In the genomic region with DNA sequence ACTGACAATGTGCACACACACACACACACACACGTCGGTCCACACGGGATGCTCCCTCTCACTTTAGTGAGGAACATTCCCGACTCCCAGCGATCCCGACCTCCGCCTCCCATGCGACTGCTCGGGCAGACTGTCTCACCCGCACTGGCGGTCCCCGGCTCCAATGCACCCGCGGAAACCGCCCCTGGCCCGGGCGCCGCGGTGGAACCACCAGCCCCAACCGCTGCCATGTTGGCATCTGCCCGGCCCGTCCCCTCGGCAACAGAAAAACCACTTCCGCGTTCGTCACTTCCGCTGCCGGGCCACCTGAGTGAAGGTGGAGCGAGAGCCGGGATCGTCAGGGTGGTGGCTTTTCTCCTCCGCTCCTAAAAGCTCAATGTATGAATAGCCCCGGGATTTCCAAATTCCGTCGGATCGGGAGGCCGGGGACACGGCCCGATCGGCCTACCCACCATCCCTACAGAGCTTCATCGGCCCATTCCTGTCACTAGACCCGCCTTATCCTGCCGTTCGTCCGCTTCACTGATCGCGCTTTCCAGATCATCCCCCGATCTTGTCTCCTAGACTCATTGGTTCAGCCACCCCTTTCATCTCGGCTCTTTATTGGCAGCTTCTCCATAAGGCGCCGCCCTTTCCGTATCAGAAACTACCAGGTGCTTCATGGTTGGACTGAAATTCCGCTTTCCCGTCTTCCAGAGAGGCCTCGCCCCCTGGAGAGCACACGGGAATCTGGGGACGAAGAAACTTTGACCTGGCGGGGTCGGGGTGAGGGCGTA, we compare ENCODE assay signal across 8 cellular contexts. TPM values are rescaled to one million over a fixed set of nuclear protein-coding genes. Genes with fewer than 3 reads are reported as not detected.
A peak's percentile ranks its signal among the peaks of the same experiment; 100 is the strongest.
DNase-seq lines count a peak whose midpoint lies in the region; ATAC-seq and TF ChIP-seq lines count a peak whose summit lies in the region.

A gene (minus strand): TSS at position 240 of the 776 bp plus-strand sequence. CDS start 10 bp downstream, at position 230.

- H3K4me1 Mint-ChIP-seq in activated CD4-positive, alpha-beta T cell treated with anti-CD3 and anti-CD28 coated beads, Interleukin-2, amount 10 ng/mL, durations not matched to agents 7 days and 5 days: peaks cover 50% of the 10 kb centered on the region

- no peaks in the 10 kb centered on the region for H3K9me3 Mint-ChIP-seq in activated CD4-positive, alpha-beta T cell treated with anti-CD3 and anti-CD28 coated beads, Interleukin-2, amount 10 ng/mL, durations not matched to agents 7 days and 5 days

- H3K27ac ChIP-seq in coronary artery: peak within 1 kb of the TSS; percentile 60 to 81

- TF ChIP-seq POLR2A in GM19193 (IDR thresholded peaks at IDR 0.05; ENCODE audit: extremely low read depth, insufficient read depth, insufficient read length): peak; percentile 78

- H3K4me3 Mint-ChIP-seq in activated CD4-positive, alpha-beta T cell treated with anti-CD3 and anti-CD28 coated beads, Interleukin-2, amount 10 ng/mL, durations not matched to agents 7 days and 5 days: peak within 1 kb of the TSS; percentile 82

- peak; percentile 78 for DNase-seq in AG20443 (ENCODE audit: low spot score)
- DNase-seq in NCI-H748 (lab: John Stamatoyannopoulos, UW; ENCODE audit: unreplicated experiment): peak; percentile 92
- peak; percentile 90 for DNase-seq in activated CD4-positive, alpha-beta T cell treated with anti-CD3 and anti-CD28 coated beads, Interleukin-2, amount 10 ng/mL, durations not matched to agents 7 days and 5 days
- no peak for DNase-seq in coronary artery (ENCODE audit: low spot score)
- DNase-seq in left kidney (ENCODE audit: low read depth, low spot score): peak; percentile 91
- DNase-seq in stimulated activated CD4-positive, alpha-beta T cell treated with anti-CD3 and anti-CD28 coated beads, Interleukin-1b, Interleukin-23, amount 100 ng/mL, for 48 hours: peak; percentile 89

- H3K36me3 Mint-ChIP-seq in activated CD4-positive, alpha-beta T cell treated with anti-CD3 and anti-CD28 coated beads, Interleukin-2, amount 10 ng/mL, durations not matched to agents 7 days and 5 days (ENCODE audit: low read depth): peaks cover 39% of the 10 kb centered on the region

- H3K4me3 ChIP-seq in coronary artery: peak within 1 kb of the TSS; percentile 81

- peak within 1 kb of the TSS; percentile 91 for H3K27ac Mint-ChIP-seq in activated CD4-positive, alpha-beta T cell treated with anti-CD3 and anti-CD28 coated beads, Interleukin-2, amount 10 ng/mL, durations not matched to agents 7 days and 5 days

- no peak for TF ChIP-seq CTCF in coronary artery (IDR thresholded peaks at IDR 0.05)

- no peaks in the 10 kb centered on the region for H3K27me3 Mint-ChIP-seq in activated CD4-positive, alpha-beta T cell treated with anti-CD3 and anti-CD28 coated beads, Interleukin-2, amount 10 ng/mL, durations not matched to agents 7 days and 5 days

- POLR2A ChIA-PET in activated CD4-positive, alpha-beta T cell treated with anti-CD3 and anti-CD28 coated beads, Interleukin-2, amount 10 ng/mL, durations not matched to agents 7 days and 5 days (lab: Charles Lee): interaction anchor here (0.6 to 2.3 kb wide), 8 partner anchors 14 to 255 kb away, joined by 3 to 6 read pairs (median 4); a partner anchor contains a TSS

- CTCF ChIA-PET in activated CD4-positive, alpha-beta T cell treated with anti-CD3 and anti-CD28 coated beads, Interleukin-2, amount 10 ng/mL, durations not matched to agents 7 days and 5 days (lab: Charles Lee): interaction anchor here (0.6 to 1.1 kb wide), 2 partner anchors 29 to 221 kb away, joined by 3 read pairs; no protein-coding TSS in a partner anchor

- ATAC-seq in HG03457 (IDR thresholded peaks at IDR 0.05; ENCODE audit: unreplicated experiment): peak; percentile 43

RNA-seq across cellular contexts. Expression of the gene that starts here (rescaled TPM):
- total RNA-seq in activated CD4-positive, alpha-beta T cell treated with anti-CD3 and anti-CD28 coated beads, Interleukin-2, amount 10 ng/mL, durations not matched to agents 7 days and 5 days: 10 to 100 TPM; 14.0 to 16.8 TPM
